ENCODE assay signal across 14 cellular contexts in the genomic region with DNA sequence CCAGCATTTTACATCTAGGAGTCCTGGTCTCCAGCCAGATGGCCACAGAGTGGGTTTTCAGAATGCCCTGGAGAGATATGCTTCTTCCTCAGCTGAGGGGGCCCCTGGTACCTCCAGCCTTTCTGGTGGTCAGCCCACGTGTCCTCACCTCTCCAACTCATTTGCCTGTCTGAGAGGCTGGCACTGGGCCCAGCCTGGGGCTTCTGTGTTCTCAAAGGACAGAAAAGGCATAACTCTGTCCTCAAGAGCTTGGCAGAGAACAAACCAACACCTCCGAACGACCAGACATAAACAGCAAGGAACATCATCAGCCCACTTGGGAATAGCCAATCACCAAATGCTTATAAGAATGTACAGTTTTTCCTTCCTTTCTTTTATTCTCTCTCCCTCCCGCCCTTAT. TPM values are rescaled to one million over a fixed set of nuclear protein-coding genes. Genes with fewer than 3 reads are reported as not detected.
DNase-seq lines count a peak whose midpoint lies in the region; ATAC-seq and TF ChIP-seq lines count a peak whose summit lies in the region.
"Had no signal": no experiment of that assay in that cellular context is flagged by ENCODE, and none has a peak within 500 bp of the region (broad histone marks: within the 10 kb centered on the region; RNA-seq: fewer than 3 reads in every experiment).

No MANE protein-coding gene starts in this region.

- H3K4me3 ChIP-seq in esophagus (ENCODE audit: low read depth in 1 of 2, low read length in 2 of 2) (no peak overlapping the region), muscle layer of colon (ENCODE audit: low read depth in 1 of 2, low read length in 2 of 2) (no peak overlapping the region), upper lobe of left lung (peak overlapping the region in 1 of 4 donors; percentile 7), mucosa of descending colon (no peak overlapping the region)
- H3K4me3 ChIP-seq: GM23338 had no signal

- H3K36me3 ChIP-seq in esophagus (ENCODE audit: control insufficient read depth in 2 of 2, insufficient read depth in 2 of 2, low read length in 1 of 2) (no peaks in the 10 kb centered on the region), muscle layer of colon (ENCODE audit: insufficient read depth, low read length) (no peaks in the 10 kb centered on the region), upper lobe of left lung (peaks cover 0 to 31% (median 7%) of the 10 kb centered on the region in 4 donors), mucosa of descending colon (ENCODE audit: low read depth) (no peaks in the 10 kb centered on the region)

- TF ChIP-seq POLR2A in upper lobe of left lung (IDR thresholded peaks at IDR 0.05) = no peak

- peak overlapping the region; percentile 33 for H3K9ac ChIP-seq in muscle layer of colon (ENCODE audit: low read length)

- H3K27ac ChIP-seq in esophagus (ENCODE audit: low read depth in 2 of 2, low read length in 1 of 2) = peak overlapping the region; percentile 52 to 53
- peak overlapping the region; percentile 63 for H3K27ac ChIP-seq in muscle layer of colon (ENCODE audit: low read depth, low read length)
- peak overlapping the region; percentile 87 to 96 (median 90) for H3K27ac ChIP-seq in upper lobe of left lung

- 63 to 64% methylated on average over 4 of the region's 4 CpGs for WGBS in esophagus, 2 donors
- WGBS in upper lobe of left lung, 2 donors = 25 to 41% methylated on average over 4 of the region's 4 CpGs

- H3K27me3 ChIP-seq in esophagus (ENCODE audit: control insufficient read depth in 1 of 2, insufficient read depth in 2 of 2, low read length in 2 of 2) (no peaks in the 10 kb centered on the region), muscle layer of colon (ENCODE audit: control insufficient read depth in 1 of 2, insufficient read depth in 2 of 2, low read length in 2 of 2) (no peaks in the 10 kb centered on the region), upper lobe of left lung (no peaks in the 10 kb centered on the region)

- no peak for ATAC-seq in upper lobe of left lung (ENCODE audit: low FRiP score in 2 of 2)
- no peak for ATAC-seq in mucosa of descending colon
- no peak for ATAC-seq in GM21786 (IDR thresholded peaks at IDR 0.05; ENCODE audit: unreplicated experiment)
- ATAC-seq: stimulated activated naive CD8-positive, alpha-beta T cell treated with anti-CD3 and anti-CD28 coated beads, Interleukin-15, Interleukin-2, amounts not matched to agents 100 U/mL and 50 U/mL, for 24 hours had no signal

- intact Hi-C loops in mucosa of descending colon (cut with DNase I, micrococcal nuclease) = no loop called here

- no peak for TF ChIP-seq CTCF in upper lobe of left lung (IDR thresholded peaks at IDR 0.05)
- no peak for TF ChIP-seq CTCF in mucosa of descending colon (IDR thresholded peaks at IDR 0.05)

- H3K4me1 ChIP-seq in esophagus (ENCODE audit: control insufficient read depth in 2 of 2, insufficient read depth in 2 of 2, low read length in 1 of 2) = peaks cover 0 to 15% of the 10 kb centered on the region in 2 donors
- peaks cover 23% of the 10 kb centered on the region for H3K4me1 ChIP-seq in muscle layer of colon (ENCODE audit: insufficient read depth, low read length)
- peaks cover 74 to 87% (median 79%) of the 10 kb centered on the region in 4 donors for H3K4me1 ChIP-seq in upper lobe of left lung
- peaks cover 8% of the 10 kb centered on the region for H3K4me1 ChIP-seq in mucosa of descending colon (ENCODE audit: low read depth)

- peak; percentile 3 for DNase-seq in NCI-H345 (lab: John Stamatoyannopoulos, UW)
- no peak for DNase-seq in NCI-H345 treated with DMSO at 0.1 percent for 48 hours (lab: John Stamatoyannopoulos, UW; ENCODE audit: unreplicated experiment)
- no peak for DNase-seq in upper lobe of left lung
- DNase-seq in mucosa of descending colon = no peak
- DNase-seq in stimulated activated CD4-positive, alpha-beta T cell treated with anti-CD3 and anti-CD28 coated beads, Interleukin-4, amount 100 ng/mL, for 4 hours = no peak
- DNase-seq: activated naive CD8-positive, alpha-beta T cell treated with anti-CD3 and anti-CD28 coated beads, Interleukin-2, amount 10 ng/mL, durations not matched to agents 7 days and 5 days; NCI-H2171 treated with DMSO at 0.1 percent for 48 hours; stimulated activated CD4-positive, alpha-beta T cell treated with anti-CD3 and anti-CD28 coated beads, Interleukin-1b, Interleukin-23, amount 100 ng/mL, for 48 hours; stimulated activated naive CD8-positive, alpha-beta T cell treated with anti-CD3 and anti-CD28 coated beads, Interleukin-15, Interleukin-2, amounts not matched to agents 100 U/mL and 50 U/mL, for 24 hours had no signal

- peak in 1 of 4 donors; percentile 20 for TF ChIP-seq EP300 in upper lobe of left lung (IDR thresholded peaks at IDR 0.05)

- no peaks in the 10 kb centered on the region for H3K9me3 ChIP-seq in esophagus (ENCODE audit: control insufficient read depth in 2 of 2, insufficient read depth in 1 of 2, low read depth in 1 of 2, low read length in 1 of 2)
- H3K9me3 ChIP-seq in muscle layer of colon (ENCODE audit: low read length) = no peaks in the 10 kb centered on the region
- no peaks in the 10 kb centered on the region for H3K9me3 ChIP-seq in upper lobe of left lung
- no peaks in the 10 kb centered on the region for H3K9me3 ChIP-seq in mucosa of descending colon

RNA-seq across cellular contexts. Expression of a gene that starts 17.1 kb away (rescaled TPM):
- polyA plus RNA-seq in esophagus = 10 to 100 TPM; 11.1 to 17.9 TPM
- total RNA-seq in upper lobe of left lung = 100 to 1,000 TPM in 4 of 6 donors, 10 to 100 TPM in 2; 45.7 to 378 (median 178) TPM
- total RNA-seq in mucosa of descending colon = 10 to 100 TPM; 18.3 to 35.5 (median 34.8) TPM
- polyA plus RNA-seq: neural cell had no signal

RNA-seq across cellular contexts. Expression of a gene that starts 34.7 kb away (rescaled TPM):
- 10 to 100 TPM; 28.7 to 31.5 TPM for polyA plus RNA-seq in esophagus
- total RNA-seq in upper lobe of left lung (100 to 1,000 TPM in 2 of 6 donors, 10 to 100 TPM in 4; 85.1 to 337 (median 95.5) TPM), mucosa of descending colon (10 to 100 TPM; 41.0 to 46.5 (median 41.3) TPM)

RNA-seq across cellular contexts. Expression of a gene that starts 40.1 kb away (rescaled TPM):
- polyA plus RNA-seq in esophagus = 10 to 100 TPM; 51.7 to 68.4 TPM
- 100 to 1,000 TPM; 106 to 239 (median 161) TPM for total RNA-seq in upper lobe of left lung
- total RNA-seq in mucosa of descending colon = 100 to 1,000 TPM in 2 of 3 donors, 10 to 100 TPM in 1; 66.7 to 157 (median 106) TPM

RNA-seq across cellular contexts. Expression of a gene that starts 51.5 kb away (rescaled TPM):
- polyA plus RNA-seq in esophagus = 10 to 100 TPM; 34.2 to 44.2 TPM
- total RNA-seq in upper lobe of left lung (100 to 1,000 TPM in 3 of 6 donors, 10 to 100 TPM in 3; 69.8 to 168 (median 106) TPM), mucosa of descending colon (100 to 1,000 TPM in 1 of 3 donors, 10 to 100 TPM in 2; 67.8 to 111 (median 75.9) TPM)

RNA-seq across cellular contexts. Expression of a gene that starts 58.9 kb away (rescaled TPM):
- 1 to 10 TPM; 2.8 to 3.2 TPM for polyA plus RNA-seq in esophagus
- 10 to 100 TPM; 17.5 to 90.4 (median 37.5) TPM for total RNA-seq in upper lobe of left lung
- 1 to 10 TPM; 3.2 to 7.4 (median 4.7) TPM for total RNA-seq in mucosa of descending colon
